ENCODE assay signal across 8 cellular contexts in the genomic region with DNA sequence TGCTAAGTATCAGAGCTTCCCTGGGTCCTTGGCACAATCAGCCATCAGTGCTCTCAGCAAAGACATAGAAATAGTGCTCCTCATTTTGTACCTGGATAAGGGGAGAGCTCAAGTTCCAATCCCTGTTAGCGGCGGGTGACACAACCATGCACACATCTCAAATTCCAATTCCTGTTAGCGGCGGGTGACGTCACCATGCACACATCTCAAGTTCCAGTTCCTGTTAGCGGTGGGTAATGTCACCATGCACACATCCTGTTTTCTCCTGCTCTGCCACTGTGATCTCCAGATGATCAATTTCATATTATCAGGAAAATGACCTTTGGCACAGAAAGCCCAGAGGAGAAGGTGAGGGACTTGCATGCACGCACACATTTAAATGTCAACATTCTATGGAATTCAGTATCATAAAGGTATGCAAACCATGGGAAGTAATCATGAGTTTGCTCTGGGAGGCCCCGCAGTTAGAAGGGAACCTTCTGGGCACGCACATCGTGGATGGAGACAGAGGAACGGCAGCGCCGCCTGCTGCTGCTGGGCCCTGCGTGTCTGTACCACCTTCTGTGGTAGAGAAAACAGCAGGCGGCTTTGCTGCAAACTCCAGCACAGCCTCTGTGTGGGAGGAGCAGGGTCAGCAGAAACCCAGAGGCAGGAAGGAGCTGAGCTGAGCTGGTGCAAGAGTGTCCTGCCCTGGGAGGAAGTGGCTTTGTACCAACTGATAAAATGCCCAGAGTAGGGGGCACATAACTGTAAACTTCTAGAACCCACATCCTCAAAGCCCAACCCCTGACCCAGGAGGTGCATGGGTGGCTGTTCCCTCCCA.
DNase-seq lines count a peak whose midpoint lies in the region; ATAC-seq and TF ChIP-seq lines count a peak whose summit lies in the region.

No MANE protein-coding gene starts in this region.

- peaks cover 16% of the 10 kb centered on the region for H3K9me1 ChIP-seq in IMR-90 (ENCODE audit: insufficient read depth, low read length)

- no peaks in the 10 kb centered on the region for H3K9me3 Mint-ChIP-seq in activated naive CD4-positive, alpha-beta T cell treated with anti-CD3 and anti-CD28 coated beads, Interleukin-2, amount 50 U/mL, for 72 hours

- H2BK5ac ChIP-seq in IMR-90 (ENCODE audit: low read depth, low read length, poor library complexity, severe bottlenecking), result peak overlapping the region; percentile 78

- no peaks in the 10 kb centered on the region for H3K9me3 ChIP-seq in IMR-90 (ENCODE audit: control insufficient read depth, insufficient read depth, low read length)
- H3K9me3 ChIP-seq in prostate gland, result no peaks in the 10 kb centered on the region

- ATAC-seq in GM21526 (IDR thresholded peaks at IDR 0.05; ENCODE audit: low FRiP score, unreplicated experiment), result peak; percentile 87
- peak; percentile 99 for ATAC-seq in IMR-90 (ENCODE audit: low read depth)
- peak; percentile 84 to 87 for ATAC-seq in activated naive CD4-positive, alpha-beta T cell treated with anti-CD3 and anti-CD28 coated beads, Interleukin-2, amount 50 U/mL, for 72 hours
- peak; percentile 81 for ATAC-seq in Right ventricle myocardium superior (ENCODE audit: poor library complexity)

- 0% methylated on average over 1 of the region's 15 CpGs; no CpG with 5 or more reads in 1 of the 2 experiments for WGBS in IMR-90 (ENCODE audit: extremely low coverage in 2 of 2, insufficient read length in 1 of 2), 2 experiments
- 55% methylated on average over 15 of the region's 15 CpGs for WGBS in prostate gland

- peak overlapping the region; percentile 46; the same call in 1 of the 2 replicates for H3K56ac ChIP-seq in IMR-90 (ENCODE audit: extremely low read depth, insufficient read depth, low read length)

- no peaks in the 10 kb centered on the region for H3K27me3 ChIP-seq in IMR-90 (ENCODE audit: control insufficient read depth, insufficient read depth, low read length)
- no peaks in the 10 kb centered on the region for H3K27me3 ChIP-seq in prostate gland (replicated peaks; ENCODE audit: insufficient read depth)

- H4K5ac ChIP-seq in IMR-90 (ENCODE audit: low read depth, low read length), result peak overlapping the region; percentile 69

- CTCF ChIA-PET in IMR-90 (lab: Yijun Ruan, JAX), result interaction anchor here (0.5 to 1.1 kb wide), 9 partner anchors 10 to 207 kb away, joined by 3 to 6 read pairs (median 4); no protein-coding TSS in a partner anchor

- no peak for TF ChIP-seq POLR2A in IMR-90 (IDR thresholded peaks at IDR 0.05; ENCODE audit: low read depth, low read length)
- no peak for TF ChIP-seq POLR2A in prostate gland (IDR thresholded peaks at IDR 0.05)

- in situ Hi-C loops in IMR-90 (cut with MboI; ENCODE audit: low sequenced_read_pairs), result no loop called here
- in situ Hi-C loops in SK-MEL-5 (cut with HindIII; ENCODE audit: low pct_unique_long_range_greater_than_20kb, low sequenced_read_pairs), result no loop called here

- H3K14ac ChIP-seq in IMR-90 (replicated peaks; ENCODE audit: low read depth, low read length), result peak overlapping the region; percentile 76

- H3K4me1 ChIP-seq in IMR-90 (ENCODE audit: control insufficient read depth, insufficient read depth, low read length) (peaks cover 19% of the 10 kb centered on the region), prostate gland (replicated peaks) (no peaks in the 10 kb centered on the region)

- H3K4me2 ChIP-seq in IMR-90 (ENCODE audit: low read depth, low read length), result peak overlapping the region; percentile 48

- H3K18ac ChIP-seq in IMR-90 (ENCODE audit: low read depth, low read length), result peak overlapping the region; percentile 38

- H2BK15ac ChIP-seq in IMR-90 (ENCODE audit: low read depth, low read length), result peak overlapping the region; percentile 64; the same call in 2 of the 3 replicates

- peak; percentile 82 for TF ChIP-seq RAD21 in IMR-90 (IDR thresholded peaks at IDR 0.05; ENCODE audit: low read length)

- H2BK20ac ChIP-seq in IMR-90 (ENCODE audit: low read depth, low read length), result peak overlapping the region; percentile 86

- H3K4me3 ChIP-seq in IMR-90 (ENCODE audit: insufficient read depth, low read depth, low read length), result no peak overlapping the region; the same call in 1 of the 2 replicates
- H3K4me3 ChIP-seq in prostate gland, result no peak overlapping the region

- peak overlapping the region; percentile 59 for H3K9ac ChIP-seq in IMR-90 (ENCODE audit: low read depth, low read length)

- peak overlapping the region; percentile 3 to 91 for H4K8ac ChIP-seq in IMR-90 (ENCODE audit: low read depth in 2 of 2, low read length in 2 of 2)

- dilution Hi-C loops in IMR-90 (cut with HindIII; ENCODE audit: low sequenced_read_pairs, unreplicated experiment), result no loop called here

- DNase-seq in DMS79 treated with DMSO at 0.1 percent for 48 hours (lab: John Stamatoyannopoulos, UW), result peak; percentile 77
- peak; percentile 93 for DNase-seq in IMR-90
- DNase-seq in SK-MEL-5 (ENCODE audit: low read depth, low spot score), result peak; percentile 91
- peak; percentile 72 to 87 for DNase-seq in activated naive CD4-positive, alpha-beta T cell treated with anti-CD3 and anti-CD28 coated beads, Interleukin-2, amount 50 U/mL, for 72 hours (ENCODE audit: low spot score in 2 of 2)
- peak; percentile 93 for DNase-seq in Right ventricle myocardium superior
- DNase-seq in prostate gland (ENCODE audit: low spot score), result peak; percentile 42
- DNase-seq in ureter (ENCODE audit: low spot score), result peak; percentile 84

- H2AK9ac ChIP-seq in IMR-90 (replicated peaks; ENCODE audit: low read depth, low read length, poor library complexity), result peak overlapping the region; percentile 93

- no peaks in the 10 kb centered on the region for H4K20me1 ChIP-seq in IMR-90 (ENCODE audit: insufficient read depth, low read length)

- H3K23ac ChIP-seq in IMR-90 (ENCODE audit: low read depth, low read length), result peak overlapping the region; percentile 88; the same call in 1 of the 2 replicates

- peak overlapping the region; percentile 77 for H3K27ac ChIP-seq in IMR-90 (ENCODE audit: insufficient read depth, low read length)
- H3K27ac ChIP-seq in prostate gland, result peak overlapping the region; percentile 29 to 60

- TF ChIP-seq CTCF in IMR-90 (conservative IDR thresholded peaks at IDR 0.05; ENCODE audit: low read depth, low read length) (peak; percentile 97), prostate gland (IDR thresholded peaks at IDR 0.05) (peak in 3 of 4 experiments; percentile 32 to 51 (median 45))

- no peaks in the 10 kb centered on the region; a peak in 1 of 4 replicates for H3K79me1 ChIP-seq in IMR-90 (ENCODE audit: low read depth in 1 of 2, low read length in 2 of 2)

- peak overlapping the region; percentile 93 for H4K91ac ChIP-seq in IMR-90 (ENCODE audit: insufficient read depth, low read depth, low read length)

- H2AFZ ChIP-seq in IMR-90 (replicated peaks; ENCODE audit: low read length, poor library complexity), result peak overlapping the region; percentile 89

- no TSS peak for BruUV-seq in IMR-90 (replicated peaks; lab: Mats Ljungman, UMichigan)

- H3K36me3 Mint-ChIP-seq in activated naive CD4-positive, alpha-beta T cell treated with anti-CD3 and anti-CD28 coated beads, Interleukin-2, amount 50 U/mL, for 72 hours, result peaks cover 16 to 17% of the 10 kb centered on the region in 2 donors

- H2AK5ac ChIP-seq in IMR-90 (ENCODE audit: low read depth, low read length), result peak overlapping the region; percentile 93

- peak overlapping the region; percentile 84 for H3K4ac ChIP-seq in IMR-90 (ENCODE audit: low read depth, low read length)

- H3K36me3 ChIP-seq in IMR-90 (ENCODE audit: control insufficient read depth, insufficient read depth, low read length) (no peaks in the 10 kb centered on the region), prostate gland (no peaks in the 10 kb centered on the region)

- POLR2A ChIA-PET in IMR-90 (lab: Charles Lee; ENCODE audit: unreplicated experiment), result interaction anchor here (0.6 kb wide), 1 partner anchor 13 kb away, joined by 3 read pairs; no protein-coding TSS in a partner anchor

- intact Hi-C loops in IMR-90 (cut with micrococcal nuclease) (loop anchor here (1.0 kb wide), 4 partner anchors 55 to 252 kb away; no protein-coding TSS in a partner anchor), Right ventricle myocardium superior (cut with DNase I) (loop anchor here (5.0 to 10.0 kb wide), 2 partner anchors 53 to 160 kb away; no protein-coding TSS in a partner anchor), prostate gland (cut with DNase I) (loop anchor here (5.0 kb wide), 2 partner anchors 53 to 152 kb away; no protein-coding TSS in a partner anchor)

- H3K27ac Mint-ChIP-seq in activated naive CD4-positive, alpha-beta T cell treated with anti-CD3 and anti-CD28 coated beads, Interleukin-2, amount 50 U/mL, for 72 hours, result peak overlapping the region; percentile 97 to 99

- H2BK120ac ChIP-seq in IMR-90 (ENCODE audit: low read depth, low read length), result peak overlapping the region; percentile 93

TF ChIP-seq in IMR-90, 13 proteins besides CTCF, POLR2A, EP300 and RAD21:
- TF ChIP-seq MAFK (IDR thresholded peaks at IDR 0.05; ENCODE audit: low read depth, low read length) (peak; percentile 62), RCOR1 (IDR thresholded peaks at IDR 0.05; ENCODE audit: insufficient replicate concordance, low read length) (no peak), BHLHE40 (IDR thresholded peaks at IDR 0.05; ENCODE audit: low read depth, low read length) (peak; percentile 41; the same call in 1 of the 2 replicates), CHD1 (IDR thresholded peaks at IDR 0.05; ENCODE audit: low read depth, low read length) (0 out of 2 replicates have a peak, but pooled peaks have one; percentile 35), SMC3 (IDR thresholded peaks at IDR 0.05; ENCODE audit: low read depth, low read length) (peak; percentile 79), CEBPB (IDR thresholded peaks at IDR 0.05; ENCODE audit: low read depth, low read length) (0 out of 2 replicates have a peak, but pooled peaks have one; percentile 16), RFX5 (IDR thresholded peaks at IDR 0.05; ENCODE audit: low read depth, low read length) (no peak)

Comparison
In these comparisons a context has a peak if more than half of its experiments do, and no peak if none do; other contexts are left out.
1. DNase-seq: peak in every context shown above with its lines; median percentile 93 in IMR-90; 93 in Right ventricle myocardium superior; 91 in SK-MEL-5; 84 in ureter; 80 in activated naive CD4-positive, alpha-beta T cell treated with anti-CD3 and anti-CD28 coated beads, Interleukin-2, amount 50 U/mL, for 72 hours; 77 in DMS79 treated with DMSO at 0.1 percent for 48 hours; 42 in prostate gland.